In the genomic region with DNA sequence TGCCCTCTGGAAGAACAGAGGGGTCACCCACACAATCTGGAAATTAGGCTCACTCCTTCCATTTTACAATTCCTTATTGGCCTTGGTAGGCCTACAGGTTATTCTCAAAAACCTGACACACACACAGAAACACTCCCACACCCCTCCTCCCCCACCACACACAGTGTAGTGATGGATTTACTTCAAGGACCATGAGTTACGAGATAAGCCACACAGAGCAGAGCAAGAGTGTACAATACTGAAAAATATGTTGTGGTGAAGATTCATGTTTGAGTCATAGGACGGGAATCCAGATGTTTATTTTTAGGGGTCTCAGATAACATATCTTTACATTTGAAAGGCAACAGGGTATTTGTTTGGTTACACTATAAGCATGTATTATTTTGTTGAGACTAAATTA, we compare ENCODE assay signal across 1 cellular context.
TF ChIP-seq lines count a peak whose summit lies in the region.

No MANE protein-coding gene starts in this region.

TF ChIP-seq in GM23338, 12 proteins besides CTCF, POLR2A, EP300 and RAD21:
- TF ChIP-seq, protein P1, sequence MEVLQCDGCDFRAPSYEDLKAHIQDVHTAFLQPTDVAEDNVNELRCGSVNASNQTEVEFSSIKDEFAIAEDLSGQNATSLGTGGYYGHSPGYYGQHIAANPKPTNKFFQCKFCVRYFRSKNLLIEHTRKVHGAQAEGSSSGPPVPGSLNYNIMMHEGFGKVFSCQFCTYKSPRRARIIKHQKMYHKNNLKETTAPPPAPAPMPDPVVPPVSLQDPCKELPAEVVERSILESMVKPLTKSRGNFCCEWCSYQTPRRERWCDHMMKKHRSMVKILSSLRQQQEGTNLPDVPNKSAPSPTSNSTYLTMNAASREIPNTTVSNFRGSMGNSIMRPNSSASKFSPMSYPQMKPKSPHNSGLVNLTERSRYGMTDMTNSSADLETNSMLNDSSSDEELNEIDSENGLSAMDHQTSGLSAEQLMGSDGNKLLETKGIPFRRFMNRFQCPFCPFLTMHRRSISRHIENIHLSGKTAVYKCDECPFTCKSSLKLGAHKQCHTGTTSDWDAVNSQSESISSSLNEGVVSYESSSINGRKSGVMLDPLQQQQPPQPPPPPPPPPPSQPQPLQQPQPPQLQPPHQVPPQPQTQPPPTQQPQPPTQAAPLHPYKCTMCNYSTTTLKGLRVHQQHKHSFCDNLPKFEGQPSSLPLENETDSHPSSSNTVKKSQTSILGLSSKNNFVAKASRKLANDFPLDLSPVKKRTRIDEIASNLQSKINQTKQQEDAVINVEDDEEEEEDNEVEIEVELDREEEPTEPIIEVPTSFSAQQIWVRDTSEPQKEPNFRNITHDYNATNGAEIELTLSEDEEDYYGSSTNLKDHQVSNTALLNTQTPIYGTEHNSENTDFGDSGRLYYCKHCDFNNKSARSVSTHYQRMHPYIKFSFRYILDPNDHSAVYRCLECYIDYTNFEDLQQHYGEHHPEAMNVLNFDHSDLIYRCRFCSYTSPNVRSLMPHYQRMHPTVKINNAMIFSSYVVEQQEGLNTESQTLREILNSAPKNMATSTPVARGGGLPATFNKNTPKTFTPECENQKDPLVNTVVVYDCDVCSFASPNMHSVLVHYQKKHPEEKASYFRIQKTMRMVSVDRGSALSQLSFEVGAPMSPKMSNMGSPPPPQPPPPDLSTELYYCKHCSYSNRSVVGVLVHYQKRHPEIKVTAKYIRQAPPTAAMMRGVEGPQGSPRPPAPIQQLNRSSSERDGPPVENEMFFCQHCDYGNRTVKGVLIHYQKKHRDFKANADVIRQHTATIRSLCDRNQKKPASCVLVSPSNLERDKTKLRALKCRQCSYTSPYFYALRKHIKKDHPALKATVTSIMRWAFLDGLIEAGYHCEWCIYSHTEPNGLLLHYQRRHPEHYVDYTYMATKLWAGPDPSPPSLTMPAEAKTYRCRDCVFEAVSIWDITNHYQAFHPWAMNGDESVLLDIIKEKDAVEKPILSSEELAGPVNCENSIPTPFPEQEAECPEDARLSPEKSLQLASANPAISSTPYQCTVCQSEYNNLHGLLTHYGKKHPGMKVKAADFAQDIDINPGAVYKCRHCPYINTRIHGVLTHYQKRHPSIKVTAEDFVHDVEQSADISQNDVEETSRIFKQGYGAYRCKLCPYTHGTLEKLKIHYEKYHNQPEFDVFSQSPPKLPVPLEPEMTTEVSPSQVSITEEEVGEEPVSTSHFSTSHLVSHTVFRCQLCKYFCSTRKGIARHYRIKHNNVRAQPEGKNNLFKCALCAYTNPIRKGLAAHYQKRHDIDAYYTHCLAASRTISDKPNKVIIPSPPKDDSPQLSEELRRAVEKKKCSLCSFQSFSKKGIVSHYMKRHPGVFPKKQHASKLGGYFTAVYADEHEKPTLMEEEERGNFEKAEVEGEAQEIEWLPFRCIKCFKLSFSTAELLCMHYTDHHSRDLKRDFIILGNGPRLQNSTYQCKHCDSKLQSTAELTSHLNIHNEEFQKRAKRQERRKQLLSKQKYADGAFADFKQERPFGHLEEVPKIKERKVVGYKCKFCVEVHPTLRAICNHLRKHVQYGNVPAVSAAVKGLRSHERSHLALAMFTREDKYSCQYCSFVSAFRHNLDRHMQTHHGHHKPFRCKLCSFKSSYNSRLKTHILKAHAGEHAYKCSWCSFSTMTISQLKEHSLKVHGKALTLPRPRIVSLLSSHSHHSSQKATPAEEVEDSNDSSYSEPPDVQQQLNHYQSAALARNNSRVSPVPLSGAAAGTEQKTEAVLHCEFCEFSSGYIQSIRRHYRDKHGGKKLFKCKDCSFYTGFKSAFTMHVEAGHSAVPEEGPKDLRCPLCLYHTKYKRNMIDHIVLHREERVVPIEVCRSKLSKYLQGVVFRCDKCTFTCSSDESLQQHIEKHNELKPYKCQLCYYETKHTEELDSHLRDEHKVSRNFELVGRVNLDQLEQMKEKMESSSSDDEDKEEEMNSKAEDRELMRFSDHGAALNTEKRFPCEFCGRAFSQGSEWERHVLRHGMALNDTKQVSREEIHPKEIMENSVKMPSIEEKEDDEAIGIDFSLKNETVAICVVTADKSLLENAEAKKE (CRISPR knock-in tag; IDR thresholded peaks at IDR 0.05): no peak
- TF ChIP-seq, protein P2, sequence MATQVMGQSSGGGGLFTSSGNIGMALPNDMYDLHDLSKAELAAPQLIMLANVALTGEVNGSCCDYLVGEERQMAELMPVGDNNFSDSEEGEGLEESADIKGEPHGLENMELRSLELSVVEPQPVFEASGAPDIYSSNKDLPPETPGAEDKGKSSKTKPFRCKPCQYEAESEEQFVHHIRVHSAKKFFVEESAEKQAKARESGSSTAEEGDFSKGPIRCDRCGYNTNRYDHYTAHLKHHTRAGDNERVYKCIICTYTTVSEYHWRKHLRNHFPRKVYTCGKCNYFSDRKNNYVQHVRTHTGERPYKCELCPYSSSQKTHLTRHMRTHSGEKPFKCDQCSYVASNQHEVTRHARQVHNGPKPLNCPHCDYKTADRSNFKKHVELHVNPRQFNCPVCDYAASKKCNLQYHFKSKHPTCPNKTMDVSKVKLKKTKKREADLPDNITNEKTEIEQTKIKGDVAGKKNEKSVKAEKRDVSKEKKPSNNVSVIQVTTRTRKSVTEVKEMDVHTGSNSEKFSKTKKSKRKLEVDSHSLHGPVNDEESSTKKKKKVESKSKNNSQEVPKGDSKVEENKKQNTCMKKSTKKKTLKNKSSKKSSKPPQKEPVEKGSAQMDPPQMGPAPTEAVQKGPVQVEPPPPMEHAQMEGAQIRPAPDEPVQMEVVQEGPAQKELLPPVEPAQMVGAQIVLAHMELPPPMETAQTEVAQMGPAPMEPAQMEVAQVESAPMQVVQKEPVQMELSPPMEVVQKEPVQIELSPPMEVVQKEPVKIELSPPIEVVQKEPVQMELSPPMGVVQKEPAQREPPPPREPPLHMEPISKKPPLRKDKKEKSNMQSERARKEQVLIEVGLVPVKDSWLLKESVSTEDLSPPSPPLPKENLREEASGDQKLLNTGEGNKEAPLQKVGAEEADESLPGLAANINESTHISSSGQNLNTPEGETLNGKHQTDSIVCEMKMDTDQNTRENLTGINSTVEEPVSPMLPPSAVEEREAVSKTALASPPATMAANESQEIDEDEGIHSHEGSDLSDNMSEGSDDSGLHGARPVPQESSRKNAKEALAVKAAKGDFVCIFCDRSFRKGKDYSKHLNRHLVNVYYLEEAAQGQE (IDR thresholded peaks at IDR 0.05; ENCODE audit: unreplicated experiment): no peak
